1 cellular context compared by ENCODE assay signal in the genomic region with DNA sequence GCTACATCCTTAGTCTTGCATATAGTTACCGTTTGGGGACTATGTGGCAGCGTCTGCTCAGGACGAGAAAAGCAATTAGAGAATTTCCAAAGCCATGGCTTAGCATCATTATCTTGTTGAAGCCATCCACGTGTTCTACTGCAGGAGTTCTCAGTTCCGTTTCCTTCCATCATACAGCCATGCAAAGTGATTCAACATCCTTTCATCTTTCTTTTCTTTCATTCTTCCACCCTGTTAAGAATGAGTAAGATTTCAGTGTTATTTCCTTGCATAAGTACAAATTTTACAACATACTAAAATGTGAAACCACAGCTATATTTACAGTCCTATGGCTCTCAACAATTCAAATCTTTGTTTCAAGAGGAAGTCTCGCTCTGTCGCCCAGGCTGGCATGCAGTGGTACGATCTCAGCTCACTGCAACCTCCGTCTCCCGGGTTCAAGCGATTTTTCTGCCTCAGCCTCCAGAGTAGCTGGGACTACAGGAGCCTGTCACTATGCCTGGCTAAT.
TF ChIP-seq lines count a peak whose summit lies in the region.

No MANE protein-coding gene starts in this region.

TF ChIP-seq in GM12878, 131 proteins besides CTCF, POLR2A, EP300 and RAD21 (continued from another document and continues in another):
- TF ChIP-seq, protein P1, sequence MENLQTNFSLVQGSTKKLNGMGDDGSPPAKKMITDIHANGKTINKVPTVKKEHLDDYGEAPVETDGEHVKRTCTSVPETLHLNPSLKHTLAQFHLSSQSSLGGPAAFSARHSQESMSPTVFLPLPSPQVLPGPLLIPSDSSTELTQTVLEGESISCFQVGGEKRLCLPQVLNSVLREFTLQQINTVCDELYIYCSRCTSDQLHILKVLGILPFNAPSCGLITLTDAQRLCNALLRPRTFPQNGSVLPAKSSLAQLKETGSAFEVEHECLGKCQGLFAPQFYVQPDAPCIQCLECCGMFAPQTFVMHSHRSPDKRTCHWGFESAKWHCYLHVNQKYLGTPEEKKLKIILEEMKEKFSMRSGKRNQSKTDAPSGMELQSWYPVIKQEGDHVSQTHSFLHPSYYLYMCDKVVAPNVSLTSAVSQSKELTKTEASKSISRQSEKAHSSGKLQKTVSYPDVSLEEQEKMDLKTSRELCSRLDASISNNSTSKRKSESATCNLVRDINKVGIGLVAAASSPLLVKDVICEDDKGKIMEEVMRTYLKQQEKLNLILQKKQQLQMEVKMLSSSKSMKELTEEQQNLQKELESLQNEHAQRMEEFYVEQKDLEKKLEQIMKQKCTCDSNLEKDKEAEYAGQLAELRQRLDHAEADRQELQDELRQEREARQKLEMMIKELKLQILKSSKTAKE (IDR thresholded peaks at IDR 0.05; ENCODE audit: low read depth, poor library complexity, severe bottlenecking) = peak; percentile 70
- no peak for TF ChIP-seq POLR2AphosphoS2 (IDR thresholded peaks at IDR 0.05; ENCODE audit: low read depth, low read length)
- no peak for TF ChIP-seq MYB (IDR thresholded peaks at IDR 0.05; ENCODE audit: borderline replicate concordance, low read depth, low read length)
- TF ChIP-seq RCOR1 (conservative IDR thresholded peaks at IDR 0.05; ENCODE audit: low read depth, low read length) = no peak
- peak; percentile 91; the same call in 1 of the 2 replicates for TF ChIP-seq MXI1 (IDR thresholded peaks at IDR 0.05; ENCODE audit: low read depth, low read length)
- TF ChIP-seq, protein P2, sequence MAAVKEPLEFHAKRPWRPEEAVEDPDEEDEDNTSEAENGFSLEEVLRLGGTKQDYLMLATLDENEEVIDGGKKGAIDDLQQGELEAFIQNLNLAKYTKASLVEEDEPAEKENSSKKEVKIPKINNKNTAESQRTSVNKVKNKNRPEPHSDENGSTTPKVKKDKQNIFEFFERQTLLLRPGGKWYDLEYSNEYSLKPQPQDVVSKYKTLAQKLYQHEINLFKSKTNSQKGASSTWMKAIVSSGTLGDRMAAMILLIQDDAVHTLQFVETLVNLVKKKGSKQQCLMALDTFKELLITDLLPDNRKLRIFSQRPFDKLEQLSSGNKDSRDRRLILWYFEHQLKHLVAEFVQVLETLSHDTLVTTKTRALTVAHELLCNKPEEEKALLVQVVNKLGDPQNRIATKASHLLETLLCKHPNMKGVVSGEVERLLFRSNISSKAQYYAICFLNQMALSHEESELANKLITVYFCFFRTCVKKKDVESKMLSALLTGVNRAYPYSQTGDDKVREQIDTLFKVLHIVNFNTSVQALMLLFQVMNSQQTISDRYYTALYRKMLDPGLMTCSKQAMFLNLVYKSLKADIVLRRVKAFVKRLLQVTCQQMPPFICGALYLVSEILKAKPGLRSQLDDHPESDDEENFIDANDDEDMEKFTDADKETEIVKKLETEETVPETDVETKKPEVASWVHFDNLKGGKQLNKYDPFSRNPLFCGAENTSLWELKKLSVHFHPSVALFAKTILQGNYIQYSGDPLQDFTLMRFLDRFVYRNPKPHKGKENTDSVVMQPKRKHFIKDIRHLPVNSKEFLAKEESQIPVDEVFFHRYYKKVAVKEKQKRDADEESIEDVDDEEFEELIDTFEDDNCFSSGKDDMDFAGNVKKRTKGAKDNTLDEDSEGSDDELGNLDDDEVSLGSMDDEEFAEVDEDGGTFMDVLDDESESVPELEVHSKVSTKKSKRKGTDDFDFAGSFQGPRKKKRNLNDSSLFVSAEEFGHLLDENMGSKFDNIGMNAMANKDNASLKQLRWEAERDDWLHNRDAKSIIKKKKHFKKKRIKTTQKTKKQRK (IDR thresholded peaks at IDR 0.05; ENCODE audit: low read depth, low read length) = no peak
- TF ChIP-seq, protein P3, sequence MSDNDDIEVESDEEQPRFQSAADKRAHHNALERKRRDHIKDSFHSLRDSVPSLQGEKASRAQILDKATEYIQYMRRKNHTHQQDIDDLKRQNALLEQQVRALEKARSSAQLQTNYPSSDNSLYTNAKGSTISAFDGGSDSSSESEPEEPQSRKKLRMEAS (IDR thresholded peaks at IDR 0.05; ENCODE audit: low read depth, low read length) = peak; percentile 90
- TF ChIP-seq SREBF2 (IDR thresholded peaks at IDR 0.05; ENCODE audit: low read length) = no peak
- peak; percentile 81; the same call in 1 of the 2 replicates for TF ChIP-seq NFIC (IDR thresholded peaks at IDR 0.05; ENCODE audit: low read depth, low read length)
- no peak for TF ChIP-seq CREB1 (IDR thresholded peaks at IDR 0.05; ENCODE audit: low read depth)
- TF ChIP-seq, protein P4, sequence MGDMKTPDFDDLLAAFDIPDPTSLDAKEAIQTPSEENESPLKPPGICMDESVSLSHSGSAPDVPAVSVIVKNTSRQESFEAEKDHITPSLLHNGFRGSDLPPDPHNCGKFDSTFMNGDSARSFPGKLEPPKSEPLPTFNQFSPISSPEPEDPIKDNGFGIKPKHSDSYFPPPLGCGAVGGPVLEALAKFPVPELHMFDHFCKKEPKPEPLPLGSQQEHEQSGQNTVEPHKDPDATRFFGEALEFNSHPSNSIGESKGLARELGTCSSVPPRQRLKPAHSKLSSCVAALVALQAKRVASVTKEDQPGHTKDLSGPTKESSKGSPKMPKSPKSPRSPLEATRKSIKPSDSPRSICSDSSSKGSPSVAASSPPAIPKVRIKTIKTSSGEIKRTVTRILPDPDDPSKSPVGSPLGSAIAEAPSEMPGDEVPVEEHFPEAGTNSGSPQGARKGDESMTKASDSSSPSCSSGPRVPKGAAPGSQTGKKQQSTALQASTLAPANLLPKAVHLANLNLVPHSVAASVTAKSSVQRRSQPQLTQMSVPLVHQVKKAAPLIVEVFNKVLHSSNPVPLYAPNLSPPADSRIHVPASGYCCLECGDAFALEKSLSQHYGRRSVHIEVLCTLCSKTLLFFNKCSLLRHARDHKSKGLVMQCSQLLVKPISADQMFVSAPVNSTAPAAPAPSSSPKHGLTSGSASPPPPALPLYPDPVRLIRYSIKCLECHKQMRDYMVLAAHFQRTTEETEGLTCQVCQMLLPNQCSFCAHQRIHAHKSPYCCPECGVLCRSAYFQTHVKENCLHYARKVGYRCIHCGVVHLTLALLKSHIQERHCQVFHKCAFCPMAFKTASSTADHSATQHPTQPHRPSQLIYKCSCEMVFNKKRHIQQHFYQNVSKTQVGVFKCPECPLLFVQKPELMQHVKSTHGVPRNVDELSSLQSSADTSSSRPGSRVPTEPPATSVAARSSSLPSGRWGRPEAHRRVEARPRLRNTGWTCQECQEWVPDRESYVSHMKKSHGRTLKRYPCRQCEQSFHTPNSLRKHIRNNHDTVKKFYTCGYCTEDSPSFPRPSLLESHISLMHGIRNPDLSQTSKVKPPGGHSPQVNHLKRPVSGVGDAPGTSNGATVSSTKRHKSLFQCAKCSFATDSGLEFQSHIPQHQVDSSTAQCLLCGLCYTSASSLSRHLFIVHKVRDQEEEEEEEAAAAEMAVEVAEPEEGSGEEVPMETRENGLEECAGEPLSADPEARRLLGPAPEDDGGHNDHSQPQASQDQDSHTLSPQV (IDR thresholded peaks at IDR 0.05) = no peak
- TF ChIP-seq, protein P5, sequence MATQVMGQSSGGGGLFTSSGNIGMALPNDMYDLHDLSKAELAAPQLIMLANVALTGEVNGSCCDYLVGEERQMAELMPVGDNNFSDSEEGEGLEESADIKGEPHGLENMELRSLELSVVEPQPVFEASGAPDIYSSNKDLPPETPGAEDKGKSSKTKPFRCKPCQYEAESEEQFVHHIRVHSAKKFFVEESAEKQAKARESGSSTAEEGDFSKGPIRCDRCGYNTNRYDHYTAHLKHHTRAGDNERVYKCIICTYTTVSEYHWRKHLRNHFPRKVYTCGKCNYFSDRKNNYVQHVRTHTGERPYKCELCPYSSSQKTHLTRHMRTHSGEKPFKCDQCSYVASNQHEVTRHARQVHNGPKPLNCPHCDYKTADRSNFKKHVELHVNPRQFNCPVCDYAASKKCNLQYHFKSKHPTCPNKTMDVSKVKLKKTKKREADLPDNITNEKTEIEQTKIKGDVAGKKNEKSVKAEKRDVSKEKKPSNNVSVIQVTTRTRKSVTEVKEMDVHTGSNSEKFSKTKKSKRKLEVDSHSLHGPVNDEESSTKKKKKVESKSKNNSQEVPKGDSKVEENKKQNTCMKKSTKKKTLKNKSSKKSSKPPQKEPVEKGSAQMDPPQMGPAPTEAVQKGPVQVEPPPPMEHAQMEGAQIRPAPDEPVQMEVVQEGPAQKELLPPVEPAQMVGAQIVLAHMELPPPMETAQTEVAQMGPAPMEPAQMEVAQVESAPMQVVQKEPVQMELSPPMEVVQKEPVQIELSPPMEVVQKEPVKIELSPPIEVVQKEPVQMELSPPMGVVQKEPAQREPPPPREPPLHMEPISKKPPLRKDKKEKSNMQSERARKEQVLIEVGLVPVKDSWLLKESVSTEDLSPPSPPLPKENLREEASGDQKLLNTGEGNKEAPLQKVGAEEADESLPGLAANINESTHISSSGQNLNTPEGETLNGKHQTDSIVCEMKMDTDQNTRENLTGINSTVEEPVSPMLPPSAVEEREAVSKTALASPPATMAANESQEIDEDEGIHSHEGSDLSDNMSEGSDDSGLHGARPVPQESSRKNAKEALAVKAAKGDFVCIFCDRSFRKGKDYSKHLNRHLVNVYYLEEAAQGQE (IDR thresholded peaks at IDR 0.05; ENCODE audit: low read depth, low read length) = no peak
- no peak for TF ChIP-seq RB1 (IDR thresholded peaks at IDR 0.05; ENCODE audit: borderline replicate concordance)
- TF ChIP-seq HDAC6 (IDR thresholded peaks at IDR 0.05; ENCODE audit: unreplicated experiment) = no peak
- no peak for TF ChIP-seq SUPT20H (IDR thresholded peaks at IDR 0.05; ENCODE audit: borderline replicate concordance, control insufficient read depth, low read depth, low read length)
- TF ChIP-seq BRCA1 (IDR thresholded peaks at IDR 0.05; ENCODE audit: low read depth, low read length) = no peak
- TF ChIP-seq, protein P6, sequence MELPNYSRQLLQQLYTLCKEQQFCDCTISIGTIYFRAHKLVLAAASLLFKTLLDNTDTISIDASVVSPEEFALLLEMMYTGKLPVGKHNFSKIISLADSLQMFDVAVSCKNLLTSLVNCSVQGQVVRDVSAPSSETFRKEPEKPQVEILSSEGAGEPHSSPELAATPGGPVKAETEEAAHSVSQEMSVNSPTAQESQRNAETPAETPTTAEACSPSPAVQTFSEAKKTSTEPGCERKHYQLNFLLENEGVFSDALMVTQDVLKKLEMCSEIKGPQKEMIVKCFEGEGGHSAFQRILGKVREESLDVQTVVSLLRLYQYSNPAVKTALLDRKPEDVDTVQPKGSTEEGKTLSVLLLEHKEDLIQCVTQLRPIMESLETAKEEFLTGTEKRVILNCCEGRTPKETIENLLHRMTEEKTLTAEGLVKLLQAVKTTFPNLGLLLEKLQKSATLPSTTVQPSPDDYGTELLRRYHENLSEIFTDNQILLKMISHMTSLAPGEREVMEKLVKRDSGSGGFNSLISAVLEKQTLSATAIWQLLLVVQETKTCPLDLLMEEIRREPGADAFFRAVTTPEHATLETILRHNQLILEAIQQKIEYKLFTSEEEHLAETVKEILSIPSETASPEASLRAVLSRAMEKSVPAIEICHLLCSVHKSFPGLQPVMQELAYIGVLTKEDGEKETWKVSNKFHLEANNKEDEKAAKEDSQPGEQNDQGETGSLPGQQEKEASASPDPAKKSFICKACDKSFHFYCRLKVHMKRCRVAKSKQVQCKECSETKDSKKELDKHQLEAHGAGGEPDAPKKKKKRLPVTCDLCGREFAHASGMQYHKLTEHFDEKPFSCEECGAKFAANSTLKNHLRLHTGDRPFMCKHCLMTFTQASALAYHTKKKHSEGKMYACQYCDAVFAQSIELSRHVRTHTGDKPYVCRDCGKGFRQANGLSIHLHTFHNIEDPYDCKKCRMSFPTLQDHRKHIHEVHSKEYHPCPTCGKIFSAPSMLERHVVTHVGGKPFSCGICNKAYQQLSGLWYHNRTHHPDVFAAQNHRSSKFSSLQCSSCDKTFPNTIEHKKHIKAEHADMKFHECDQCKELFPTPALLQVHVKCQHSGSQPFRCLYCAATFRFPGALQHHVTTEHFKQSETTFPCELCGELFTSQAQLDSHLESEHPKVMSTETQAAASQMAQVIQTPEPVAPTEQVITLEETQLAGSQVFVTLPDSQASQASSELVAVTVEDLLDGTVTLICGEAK (IDR thresholded peaks at IDR 0.05; ENCODE audit: borderline replicate concordance) = no peak
- TF ChIP-seq ZNF622 (IDR thresholded peaks at IDR 0.05) = no peak
- no peak for TF ChIP-seq ZZZ3 (IDR thresholded peaks at IDR 0.05; ENCODE audit: control insufficient read depth, insufficient read length, low read depth)
- no peak; the same call in 1 of the 2 replicates for TF ChIP-seq PML (IDR thresholded peaks at IDR 0.05; ENCODE audit: low read length)
- peak; percentile 50 for TF ChIP-seq GABPA (IDR thresholded peaks at IDR 0.05; ENCODE audit: low read depth)
- no peak for TF ChIP-seq SRF (IDR thresholded peaks at IDR 0.05; ENCODE audit: low read depth in 2 of 2, low read length in 2 of 2)
- TF ChIP-seq MEF2A (IDR thresholded peaks at IDR 0.05; ENCODE audit: insufficient read depth, low read depth, low read length) = peak; percentile 69
- TF ChIP-seq CBX5 (IDR thresholded peaks at IDR 0.05; ENCODE audit: low read depth) = 0 out of 2 replicates have a peak, but pooled peaks have one; percentile 38
- TF ChIP-seq BACH1 (IDR thresholded peaks at IDR 0.05; ENCODE audit: borderline replicate concordance) = no peak
- peak; percentile 87 for TF ChIP-seq IRF4 (IDR thresholded peaks at IDR 0.05; ENCODE audit: low read depth, low read length)
- TF ChIP-seq SREBF1 (IDR thresholded peaks at IDR 0.05; ENCODE audit: low read length) = no peak
- TF ChIP-seq SMAD5 (IDR thresholded peaks at IDR 0.05; ENCODE audit: low read depth) = no peak
- TF ChIP-seq, protein P7, sequence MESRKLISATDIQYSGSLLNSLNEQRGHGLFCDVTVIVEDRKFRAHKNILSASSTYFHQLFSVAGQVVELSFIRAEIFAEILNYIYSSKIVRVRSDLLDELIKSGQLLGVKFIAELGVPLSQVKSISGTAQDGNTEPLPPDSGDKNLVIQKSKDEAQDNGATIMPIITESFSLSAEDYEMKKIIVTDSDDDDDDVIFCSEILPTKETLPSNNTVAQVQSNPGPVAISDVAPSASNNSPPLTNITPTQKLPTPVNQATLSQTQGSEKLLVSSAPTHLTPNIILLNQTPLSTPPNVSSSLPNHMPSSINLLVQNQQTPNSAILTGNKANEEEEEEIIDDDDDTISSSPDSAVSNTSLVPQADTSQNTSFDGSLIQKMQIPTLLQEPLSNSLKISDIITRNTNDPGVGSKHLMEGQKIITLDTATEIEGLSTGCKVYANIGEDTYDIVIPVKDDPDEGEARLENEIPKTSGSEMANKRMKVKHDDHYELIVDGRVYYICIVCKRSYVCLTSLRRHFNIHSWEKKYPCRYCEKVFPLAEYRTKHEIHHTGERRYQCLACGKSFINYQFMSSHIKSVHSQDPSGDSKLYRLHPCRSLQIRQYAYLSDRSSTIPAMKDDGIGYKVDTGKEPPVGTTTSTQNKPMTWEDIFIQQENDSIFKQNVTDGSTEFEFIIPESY (IDR thresholded peaks at IDR 0.05) = no peak
- no peak for TF ChIP-seq SMAD1 (IDR thresholded peaks at IDR 0.05; ENCODE audit: low read depth, partially characterized antibody)
- TF ChIP-seq, protein P8, sequence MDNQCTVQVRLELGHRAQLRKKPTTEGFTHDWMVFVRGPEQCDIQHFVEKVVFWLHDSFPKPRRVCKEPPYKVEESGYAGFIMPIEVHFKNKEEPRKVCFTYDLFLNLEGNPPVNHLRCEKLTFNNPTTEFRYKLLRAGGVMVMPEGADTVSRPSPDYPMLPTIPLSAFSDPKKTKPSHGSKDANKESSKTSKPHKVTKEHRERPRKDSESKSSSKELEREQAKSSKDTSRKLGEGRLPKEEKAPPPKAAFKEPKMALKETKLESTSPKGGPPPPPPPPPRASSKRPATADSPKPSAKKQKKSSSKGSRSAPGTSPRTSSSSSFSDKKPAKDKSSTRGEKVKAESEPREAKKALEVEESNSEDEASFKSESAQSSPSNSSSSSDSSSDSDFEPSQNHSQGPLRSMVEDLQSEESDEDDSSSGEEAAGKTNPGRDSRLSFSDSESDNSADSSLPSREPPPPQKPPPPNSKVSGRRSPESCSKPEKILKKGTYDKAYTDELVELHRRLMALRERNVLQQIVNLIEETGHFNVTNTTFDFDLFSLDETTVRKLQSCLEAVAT (IDR thresholded peaks at IDR 0.05) = peak; percentile 70; the same call in 1 of the 2 replicates
